ENCODE assay signal across 2 cellular contexts in genomic region chrX:6225307-6226052, GRCh38.
TF ChIP-seq lines count a peak whose summit lies in the region.

No MANE protein-coding gene starts in this region.

TF ChIP-seq in liver, 16 proteins besides CTCF, POLR2A, EP300 and RAD21 (continued from another document):
- TF ChIP-seq, protein P1, sequence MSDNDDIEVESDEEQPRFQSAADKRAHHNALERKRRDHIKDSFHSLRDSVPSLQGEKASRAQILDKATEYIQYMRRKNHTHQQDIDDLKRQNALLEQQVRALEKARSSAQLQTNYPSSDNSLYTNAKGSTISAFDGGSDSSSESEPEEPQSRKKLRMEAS (IDR thresholded peaks at IDR 0.05), result no peak

TF ChIP-seq in HepG2, 621 proteins besides CTCF, POLR2A, EP300 and RAD21 (continued from another document):
- TF ChIP-seq, protein P2, sequence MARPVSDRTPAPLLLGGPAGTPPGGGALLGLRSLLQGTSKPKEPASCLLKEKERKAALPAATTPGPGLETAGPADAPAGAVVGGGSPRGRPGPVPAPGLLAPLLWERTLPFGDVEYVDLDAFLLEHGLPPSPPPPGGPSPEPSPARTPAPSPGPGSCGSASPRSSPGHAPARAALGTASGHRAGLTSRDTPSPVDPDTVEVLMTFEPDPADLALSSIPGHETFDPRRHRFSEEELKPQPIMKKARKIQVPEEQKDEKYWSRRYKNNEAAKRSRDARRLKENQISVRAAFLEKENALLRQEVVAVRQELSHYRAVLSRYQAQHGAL (CRISPR knock-in tag; IDR thresholded peaks at IDR 0.05; ENCODE audit: not compliant biosample characterization), result no peak
